ENCODE assay signal across 25 cellular contexts in genomic region chr2:194739217-194739616, GRCh38.
"Had no signal": no experiment of that assay in that cellular context is flagged by ENCODE, and none has a peak within 500 bp of the region (broad histone marks: within the 10 kb centered on the region; RNA-seq: fewer than 3 reads in every experiment).

No MANE protein-coding gene starts in this region.

- H3K9me3 ChIP-seq: ascending aorta had no signal

- H3K4me3 ChIP-seq: ascending aorta, coronary artery, dorsolateral prefrontal cortex had no signal

- ATAC-seq: esophagus mucosa had no signal

- H3K27ac ChIP-seq: ascending aorta, brain microvascular endothelial cell, coronary artery, dorsolateral prefrontal cortex had no signal

- H3K4me1 ChIP-seq: ascending aorta had no signal

- FAIRE-seq: bronchial epithelial cell, frontal cortex had no signal

- DNase-seq: activated CD4-positive, alpha-beta memory T cell treated with anti-CD3 and anti-CD28 coated beads, Interleukin-2, amount 10 ng/mL, durations not matched to agents 7 days and 5 days; activated CD4-positive, alpha-beta T cell treated with anti-CD3 and anti-CD28 coated beads for 1 hour; activated CD4-positive, alpha-beta T cell treated with anti-CD3 and anti-CD28 coated beads for 4 hours; activated CD4-positive, alpha-beta T cell treated with anti-CD3 and anti-CD28 coated beads, Interleukin-2, amount 10 ng/mL, durations not matched to agents 7 days and 5 days; activated CD4-positive, alpha-beta T cell treated with anti-CD3 and anti-CD28 coated beads, Interleukin-2, amount 50 U/mL, for 4 hours; activated CD8-positive, alpha-beta memory T cell treated with anti-CD3 and anti-CD28 coated beads, Interleukin-2, amount 50 U/mL, for 48 hours; activated gamma-delta T cell; activated naive CD4-positive, alpha-beta T cell; activated naive CD4-positive, alpha-beta T cell treated with anti-CD3 and anti-CD28 coated beads, Interleukin-2, amount 10 ng/mL, durations not matched to agents 7 days and 5 days; activated naive CD8-positive, alpha-beta T cell treated with anti-CD3 and anti-CD28 coated beads, Interleukin-2, amount 10 ng/mL, durations not matched to agents 7 days and 5 days; activated T-cell treated with anti-CD3 and anti-CD28 coated beads for 4 hours; activated T-cell treated with anti-CD3 and anti-CD28 coated beads, Interleukin-2, amount 50 U/mL, for 24 hours; activated T-cell treated with anti-CD3 and anti-CD28 coated beads, Interleukin-2, amount 50 U/mL, for 72 hours; brain microvascular endothelial cell; dorsolateral prefrontal cortex; effector memory CD4-positive, alpha-beta T cell; endodermal cell; foreskin fibroblast; head of caudate nucleus; T-helper 2 cell had no signal

- H3K27me3 ChIP-seq: ascending aorta, brain microvascular endothelial cell, dorsolateral prefrontal cortex had no signal

- H3K36me3 ChIP-seq: ascending aorta, brain microvascular endothelial cell had no signal
